Comparison of ENCODE assay signal across 26 cellular contexts in genomic region chr6:98547634-98548033, GRCh38.
A peak's percentile ranks its signal among the peaks of the same experiment; 100 is the strongest.
DNase-seq lines count a peak whose midpoint lies in the region; ATAC-seq and TF ChIP-seq lines count a peak whose summit lies in the region.
"Had no signal": no experiment of that assay in that cellular context is flagged by ENCODE, and none has a peak within 500 bp of the region (broad histone marks: within the 10 kb centered on the region; RNA-seq: fewer than 3 reads in every experiment).

No MANE protein-coding gene starts in this region.

- no peak overlapping the region for H4K91ac ChIP-seq in mesenchymal stem cell (ENCODE audit: low read length)

- H3K4me3 Mint-ChIP-seq in activated CD8-positive, alpha-beta T cell treated with anti-CD3 and anti-CD28 coated beads for 36 hours: no peak overlapping the region
- H3K4me3 Mint-ChIP-seq: activated T-helper 17 cell treated with anti-CD3 and anti-CD28 coated beads, Interleukin-2, amount 50 U/mL, for 72 hours; memory B cell had no signal

- H3K4me3 ChIP-seq in SK-N-MC (no peak overlapping the region), iPS-15b (ENCODE audit: low read depth, low read length) (no peak overlapping the region), mesenchymal stem cell (ENCODE audit: insufficient read depth in 1 of 2, low read depth in 1 of 2, low read length in 2 of 2) (no peak overlapping the region), PC-3 (ENCODE audit: low read length) (no peak overlapping the region)
- H3K4me3 ChIP-seq: BLaER1 treated with 17β-estradiol and CSF1 and Interleukin-3, amounts not matched to agents 10 nM and 100 nM; tibial nerve had no signal

- H2BK12ac ChIP-seq in mesenchymal stem cell (ENCODE audit: low read length in 2 of 2): no peak overlapping the region

- no peaks in the 10 kb centered on the region for H3K27me3 ChIP-seq in iPS-15b (ENCODE audit: control insufficient read depth, insufficient read depth, low read length)
- H3K27me3 ChIP-seq in mesenchymal stem cell (ENCODE audit: control insufficient read depth in 1 of 2, insufficient read depth in 1 of 2, low read length in 2 of 2): no peaks in the 10 kb centered on the region
- H3K27me3 ChIP-seq in PC-3 (ENCODE audit: low read length): peaks cover 12% of the 10 kb centered on the region
- H3K27me3 ChIP-seq: BLaER1 treated with 17β-estradiol and CSF1 and Interleukin-3, amounts not matched to agents 10 nM and 100 nM; tibial nerve had no signal

- H3K27ac ChIP-seq in SK-N-MC: 0 out of 2 replicates have a peak overlapping the region, but pooled peaks have one; percentile 4
- H3K27ac ChIP-seq in mesenchymal stem cell (ENCODE audit: low read length, poor library complexity, severe bottlenecking): no peak overlapping the region
- H3K27ac ChIP-seq in PC-3 (ENCODE audit: low read length): no peak overlapping the region
- H3K27ac ChIP-seq: BLaER1 treated with 17β-estradiol and CSF1 and Interleukin-3, amounts not matched to agents 10 nM and 100 nM; tibial nerve had no signal

- no peaks in the 10 kb centered on the region for H4K20me1 ChIP-seq in PC-3 (ENCODE audit: low read length)
- H4K20me1 ChIP-seq: BLaER1 treated with 17β-estradiol and CSF1 and Interleukin-3, amounts not matched to agents 10 nM and 100 nM had no signal

- no peak overlapping the region for H2BK5ac ChIP-seq in mesenchymal stem cell (ENCODE audit: low read depth, low read length, poor library complexity, severe bottlenecking)

- H3K79me2 ChIP-seq in PC-3 (ENCODE audit: low read length): no peaks in the 10 kb centered on the region

- no peak overlapping the region for H3K27ac Mint-ChIP-seq in activated CD8-positive, alpha-beta T cell treated with anti-CD3 and anti-CD28 coated beads for 36 hours
- H3K27ac Mint-ChIP-seq: activated T-helper 17 cell treated with anti-CD3 and anti-CD28 coated beads, Interleukin-2, amount 50 U/mL, for 72 hours; memory B cell had no signal

- no peaks in the 10 kb centered on the region for H3K36me3 ChIP-seq in SK-N-MC (ENCODE audit: insufficient read depth, low read length)
- no peaks in the 10 kb centered on the region for H3K36me3 ChIP-seq in iPS-15b (ENCODE audit: control insufficient read depth, insufficient read depth, low read length)
- no peaks in the 10 kb centered on the region for H3K36me3 ChIP-seq in mesenchymal stem cell (ENCODE audit: control insufficient read depth in 1 of 2, insufficient read depth in 2 of 2, low read depth in 1 of 2, low read length in 2 of 2)
- no peaks in the 10 kb centered on the region for H3K36me3 ChIP-seq in PC-3 (ENCODE audit: low read depth, low read length)
- H3K36me3 ChIP-seq: BLaER1 treated with 17β-estradiol and CSF1 and Interleukin-3, amounts not matched to agents 10 nM and 100 nM; tibial nerve had no signal

- H3K27me3 Mint-ChIP-seq in activated CD8-positive, alpha-beta T cell treated with anti-CD3 and anti-CD28 coated beads for 36 hours: peaks cover 1% of the 10 kb centered on the region
- H3K27me3 Mint-ChIP-seq: memory B cell had no signal

- POLR2A ChIA-PET in PC-3 (lab: Charles Lee; ENCODE audit: unreplicated experiment): no interaction called here
- POLR2A ChIA-PET in activated CD8-positive, alpha-beta T cell treated with anti-CD3 and anti-CD28 coated beads for 36 hours (lab: Charles Lee): no interaction called here

- intact Hi-C loops in PC-3 (cut with micrococcal nuclease): no loop called here
- intact Hi-C loops in activated CD8-positive, alpha-beta T cell treated with anti-CD3 and anti-CD28 coated beads for 36 hours (cut with micrococcal nuclease): no loop called here

- H3F3A ChIP-seq in PC-3 (ENCODE audit: low read length, unreplicated experiment): no peaks in the 10 kb centered on the region

- DNase-seq in NCI-H146 (lab: John Stamatoyannopoulos, UW) (peak; percentile 85), SK-N-MC (ENCODE audit: low read depth, low spot score) (no peak), pons (ENCODE audit: low spot score) (peak; percentile 62), mesenchymal stem cell (no peak), PC-3 (no peak)
- DNase-seq in activated CD8-positive, alpha-beta T cell treated with anti-CD3 and anti-CD28 coated beads for 36 hours: no peak
- DNase-seq: activated CD4-positive, alpha-beta T cell treated with anti-CD3 and anti-CD28 coated beads, Interleukin-2, amount 50 U/mL, for 48 hours; activated CD8-positive, alpha-beta memory T cell treated with anti-CD3 and anti-CD28 coated beads, Interleukin-2, amount 50 U/mL, for 48 hours; activated naive CD4-positive, alpha-beta T cell treated with anti-CD3 and anti-CD28 coated beads, Interleukin-2, amount 50 U/mL, for 16 hours; amniotic stem cell; COR-L47; DMS53; effector CD8-positive, alpha-beta T cell; erythroblast; KG1; MM.1S; NCI-H1436 treated with DMSO at 0.1 percent for 48 hours; NCI-H2171; SIG-M5; small intestine; stimulated activated CD4-positive, alpha-beta T cell treated with anti-CD3 and anti-CD28 coated beads, Interleukin-2, amount 100 ng/mL, for 24 hours had no signal

- 37% methylated on average over 5 of the region's 5 CpGs for WGBS in mesenchymal stem cell

- no peak overlapping the region for H4K8ac ChIP-seq in mesenchymal stem cell (ENCODE audit: low read length)

- ATAC-seq in PC-3: no peak
- no peak for ATAC-seq in activated CD8-positive, alpha-beta T cell treated with anti-CD3 and anti-CD28 coated beads for 36 hours
- ATAC-seq: activated T-helper 17 cell treated with anti-CD3 and anti-CD28 coated beads, Interleukin-2, amount 50 U/mL, for 72 hours had no signal

- no peak overlapping the region for H3K18ac ChIP-seq in mesenchymal stem cell (ENCODE audit: low read depth in 1 of 2, low read length in 2 of 2)

- H3K4ac ChIP-seq in mesenchymal stem cell (ENCODE audit: low read depth in 1 of 2, low read length in 2 of 2): no peak overlapping the region

- CTCF ChIA-PET in PC-3 (lab: Charles Lee): no interaction called here
- CTCF ChIA-PET in activated CD8-positive, alpha-beta T cell treated with anti-CD3 and anti-CD28 coated beads for 36 hours (lab: Charles Lee): no interaction called here

- no peak overlapping the region for H2AK5ac ChIP-seq in mesenchymal stem cell (ENCODE audit: low read length, severe bottlenecking)

- H3K23ac ChIP-seq in mesenchymal stem cell (ENCODE audit: low read length in 2 of 2): no peak overlapping the region

- no peaks in the 10 kb centered on the region for H3K9me2 ChIP-seq in PC-3 (replicated peaks; ENCODE audit: low read length)

- H3K9ac ChIP-seq in SK-N-MC (ENCODE audit: insufficient read length) (no peak overlapping the region), iPS-15b (ENCODE audit: low read depth, low read length) (peak overlapping the region; percentile 5), mesenchymal stem cell (ENCODE audit: low read length) (no peak overlapping the region), PC-3 (ENCODE audit: low read length) (no peak overlapping the region)
- H3K9ac ChIP-seq: BLaER1 treated with 17β-estradiol and CSF1 and Interleukin-3, amounts not matched to agents 10 nM and 100 nM had no signal

- H2BK15ac ChIP-seq in mesenchymal stem cell (ENCODE audit: low read depth, poor library complexity, severe bottlenecking): no peak overlapping the region

- BruUV-seq in PC-3 (replicated peaks; lab: Mats Ljungman, UMichigan): no TSS peak

- H3K4me1 Mint-ChIP-seq in activated CD8-positive, alpha-beta T cell treated with anti-CD3 and anti-CD28 coated beads for 36 hours (ENCODE audit: low read depth): no peaks in the 10 kb centered on the region
- H3K4me1 Mint-ChIP-seq: activated T-helper 17 cell treated with anti-CD3 and anti-CD28 coated beads, Interleukin-2, amount 50 U/mL, for 72 hours; memory B cell had no signal

- no peak for TF ChIP-seq CTCF in PC-3 (conservative IDR thresholded peaks at IDR 0.05; ENCODE audit: low read depth, low read length)
- TF ChIP-seq CTCF in activated CD8-positive, alpha-beta T cell treated with anti-CD3 and anti-CD28 coated beads for 36 hours (IDR thresholded peaks at IDR 0.05): no peak

- H2BK120ac ChIP-seq in mesenchymal stem cell (ENCODE audit: low read depth, low read length): no peak overlapping the region

- H3K79me1 ChIP-seq in mesenchymal stem cell (replicated peaks; ENCODE audit: low read length, poor library complexity, severe bottlenecking): no peaks in the 10 kb centered on the region

- no peaks in the 10 kb centered on the region for H3K9me3 ChIP-seq in SK-N-MC (ENCODE audit: low read depth, low read length)
- no peaks in the 10 kb centered on the region for H3K9me3 ChIP-seq in iPS-15b (ENCODE audit: control insufficient read depth, insufficient read depth, low read length)
- no peaks in the 10 kb centered on the region for H3K9me3 ChIP-seq in mesenchymal stem cell (ENCODE audit: control insufficient read depth, low read length)
- no peaks in the 10 kb centered on the region for H3K9me3 ChIP-seq in PC-3 (ENCODE audit: low read length)
- H3K9me3 ChIP-seq: BLaER1 treated with 17β-estradiol and CSF1 and Interleukin-3, amounts not matched to agents 10 nM and 100 nM; tibial nerve had no signal

- no peaks in the 10 kb centered on the region for H3K36me3 Mint-ChIP-seq in activated CD8-positive, alpha-beta T cell treated with anti-CD3 and anti-CD28 coated beads for 36 hours (ENCODE audit: low read depth)
- H3K36me3 Mint-ChIP-seq: memory B cell had no signal

- H3K14ac ChIP-seq in mesenchymal stem cell (ENCODE audit: low read length in 2 of 2): no peak overlapping the region

- peaks cover 5% of the 10 kb centered on the region for H3K4me1 ChIP-seq in iPS-15b (ENCODE audit: control insufficient read depth, insufficient read depth, low read length)
- no peaks in the 10 kb centered on the region for H3K4me1 ChIP-seq in mesenchymal stem cell (ENCODE audit: control insufficient read depth, insufficient read depth, low read depth, low read length)
- no peaks in the 10 kb centered on the region for H3K4me1 ChIP-seq in PC-3 (ENCODE audit: insufficient read depth, low read length)
- H3K4me1 ChIP-seq: BLaER1 treated with 17β-estradiol and CSF1 and Interleukin-3, amounts not matched to agents 10 nM and 100 nM; tibial nerve had no signal

- no peaks in the 10 kb centered on the region for H3K9me3 Mint-ChIP-seq in activated CD8-positive, alpha-beta T cell treated with anti-CD3 and anti-CD28 coated beads for 36 hours
- H3K9me3 Mint-ChIP-seq: activated T-helper 17 cell treated with anti-CD3 and anti-CD28 coated beads, Interleukin-2, amount 50 U/mL, for 72 hours had no signal

- H2AFZ ChIP-seq in mesenchymal stem cell (ENCODE audit: low read depth, low read length) (no peak overlapping the region), PC-3 (ENCODE audit: low read length) (no peak overlapping the region)

- H3K4me2 ChIP-seq in mesenchymal stem cell (ENCODE audit: low read length, poor library complexity, severe bottlenecking): no peak overlapping the region
- H3K4me2 ChIP-seq in PC-3 (ENCODE audit: low read length): no peak overlapping the region
- H3K4me2 ChIP-seq: BLaER1 treated with 17β-estradiol and CSF1 and Interleukin-3, amounts not matched to agents 10 nM and 100 nM had no signal

Comparison
In these comparisons a context has a peak if more than half of its experiments do, and no peak if none do; other contexts are left out.
1. DNase-seq: peak in NCI-H146 (single experiment) and pons (single experiment); none in SK-N-MC (single experiment), mesenchymal stem cell (single experiment), PC-3 (single experiment) and activated CD8-positive, alpha-beta T cell treated with anti-CD3 and anti-CD28 coated beads for 36 hours (single experiment).